In the genomic region with DNA sequence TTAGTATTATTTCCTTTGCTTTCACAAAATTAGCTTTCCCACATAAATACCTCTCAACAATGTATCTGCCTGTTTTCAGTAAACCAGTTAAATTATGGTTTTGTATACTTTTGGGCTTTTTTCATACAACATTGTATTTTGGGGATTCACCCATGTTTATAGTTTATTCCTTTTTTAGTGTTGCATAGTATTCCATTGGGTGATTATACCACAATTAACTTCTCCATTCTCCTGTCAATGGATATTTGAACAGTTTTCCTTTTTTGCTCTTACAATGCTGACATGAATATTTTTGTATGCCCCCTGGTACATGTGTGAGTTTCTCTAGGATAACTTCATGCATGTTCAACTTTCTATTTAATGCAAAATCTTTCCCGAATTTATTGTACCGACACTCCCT, we compare ENCODE assay signal across 24 cellular contexts. TPM values are rescaled to one million over a fixed set of nuclear protein-coding genes. Genes with fewer than 3 reads are reported as not detected.
DNase-seq lines count a peak whose midpoint lies in the region; ATAC-seq, FAIRE-seq and TF ChIP-seq lines count a peak whose summit lies in the region.
"Had no signal": no experiment of that assay in that cellular context is flagged by ENCODE, and none has a peak within 500 bp of the region (broad histone marks: within the 10 kb centered on the region; RNA-seq: fewer than 3 reads in every experiment).

No MANE protein-coding gene starts in this region.

- H3K9me3 ChIP-seq in SK-N-SH (no peaks in the 10 kb centered on the region), A549 (no peaks in the 10 kb centered on the region), HEK293 (ENCODE audit: control insufficient read depth, insufficient read depth, low read depth, low read length) (no peaks in the 10 kb centered on the region)
- H3K9me3 ChIP-seq: BE2C, BLaER1 had no signal

- H3K27ac ChIP-seq in SK-N-SH (ENCODE audit: low read depth in 2 of 2, low read length in 1 of 2) (no peak overlapping the region), A549 (no peak overlapping the region), HEK293 (ENCODE audit: extremely low read depth, low read depth, low read length) (no peak overlapping the region)
- H3K27ac ChIP-seq: 22Rv1, BLaER1 had no signal

- H2AFZ ChIP-seq in SK-N-SH (ENCODE audit: low read depth) = no peak overlapping the region

- DNase-seq in SK-N-SH = no peak
- no peak for DNase-seq in A549 (ENCODE audit: low read depth in 1 of 2, low spot score in 1 of 2)
- DNase-seq in DMS 273 (lab: John Stamatoyannopoulos, UW; ENCODE audit: unreplicated experiment) = no peak
- no peak for DNase-seq in hepatic stellate cell (ENCODE audit: low spot score)
- DNase-seq: ACHN; BE2C; C1 segment of cervical spinal cord; CD4-positive, alpha-beta memory T cell; CD4-positive, CD25-positive, alpha-beta regulatory T cell; CD8-positive, alpha-beta memory T cell; COR-L47; DMS 273 treated with DMSO at 0.1 percent for 48 hours; DMS153; DMS53; DMS79; DND-41; EL; GDM1 had no signal

- no peaks in the 10 kb centered on the region for H4K20me1 ChIP-seq in SK-N-SH (ENCODE audit: insufficient read depth)
- H4K20me1 ChIP-seq: BLaER1 had no signal

- H3K4me2 ChIP-seq in SK-N-SH (no peak overlapping the region), A549 (no peak overlapping the region)
- H3K4me2 ChIP-seq: BLaER1 had no signal

- ATAC-seq in SK-N-SH treated with all-trans-retinoic acid at 6 μM for 48 hours (no peak), A549 (no peak)
- ATAC-seq: GM12878 had no signal

- FAIRE-seq in A549 (lab: Jason Lieb, UNC) = peak; percentile 36
- FAIRE-seq: D721Med, GM12878 had no signal

- no peak for TF ChIP-seq POLR2A in A549 (IDR thresholded peaks at IDR 0.05; ENCODE audit: low read length)

- H3F3A ChIP-seq in SK-N-SH (replicated peaks; ENCODE audit: insufficient read depth) = no peaks in the 10 kb centered on the region

- H3K9me2 ChIP-seq in SK-N-SH = no peaks in the 10 kb centered on the region

- 96% methylated on average over 2 of the region's 2 CpGs for WGBS in SK-N-SH (ENCODE audit: low lambda C conversion rate)
- 100% methylated on average over 2 of the region's 2 CpGs for WGBS in A549 (ENCODE audit: missing lambda C conversion rate)

- TF ChIP-seq EP300 in SK-N-SH (IDR thresholded peaks at IDR 0.05; ENCODE audit: borderline replicate concordance in 1 of 2, low read depth in 1 of 2, low read length in 1 of 2) = no peak
- no peak for TF ChIP-seq EP300 in A549 (IDR thresholded peaks at IDR 0.05)

- no peaks in the 10 kb centered on the region for H3K27me3 ChIP-seq in SK-N-SH (ENCODE audit: insufficient read depth)
- H3K27me3 ChIP-seq: BE2C, BLaER1 had no signal

- H3K4me1 ChIP-seq in SK-N-SH (ENCODE audit: control insufficient read depth in 1 of 2, insufficient read depth in 2 of 2, low read depth in 1 of 2, low read length in 1 of 2) (no peaks in the 10 kb centered on the region), A549 (no peaks in the 10 kb centered on the region), HEK293 (ENCODE audit: control insufficient read depth, insufficient read depth, low read length) (no peaks in the 10 kb centered on the region)
- H3K4me1 ChIP-seq: BE2C had no signal

- TF ChIP-seq CTCF in SK-N-SH (IDR thresholded peaks at IDR 0.05) (no peak), A549 (IDR thresholded peaks at IDR 0.05) (no peak), HEK293 (tag by site-specific recombination; IDR thresholded peaks at IDR 0.05) (no peak)

- CTCF ChIA-PET in SK-N-SH (lab: Yijun Ruan, JAX) (no interaction called here), A549 (lab: Yijun Ruan, JAX) (interaction anchor here (1.2 kb wide), 1 partner anchor 57 kb away, joined by 3 read pairs; the partner anchor contains the start of gene NR2C1), HEK293 (lab: Yijun Ruan, JAX) (no interaction called here)

- peaks cover 0 to 14% of the 10 kb centered on the region in 2 experiments for H3K36me3 ChIP-seq in SK-N-SH (replicated peaks in 1 of 2; ENCODE audit: control insufficient read depth in 1 of 2, insufficient read depth in 2 of 2, low read length in 1 of 2)
- H3K36me3 ChIP-seq in HEK293 (ENCODE audit: control insufficient read depth in 2 of 2, insufficient read depth in 1 of 2, low read length in 2 of 2) = peaks cover 2 to 6% of the 10 kb centered on the region in 2 experiments; a peak in 2 of 3 replicates
- H3K36me3 ChIP-seq: BE2C had no signal

- H3K4me3 ChIP-seq in SK-N-SH (ENCODE audit: low read depth in 2 of 2, low read length in 1 of 2) (no peak overlapping the region), A549 (no peak overlapping the region), HEK293 (ENCODE audit: low read depth, low read length) (no peak overlapping the region)
- H3K4me3 ChIP-seq: BLaER1, GM12878 had no signal

- POLR2A ChIA-PET in SK-N-SH (lab: Yijun Ruan, JAX) (no interaction called here), A549 (lab: Yijun Ruan, JAX) (no interaction called here), HEK293 (lab: Yijun Ruan, JAX) (interaction anchor here (1.8 kb wide), 1 partner anchor 13 kb away, joined by 10 read pairs; the partner anchor contains the start of gene NDUFA12)

- TF ChIP-seq RAD21 in SK-N-SH (IDR thresholded peaks at IDR 0.05; ENCODE audit: low read length) (no peak), A549 (conservative IDR thresholded peaks at IDR 0.05 in 1 of 2, IDR thresholded peaks at IDR 0.05 in 1 of 2) (no peak)

- H3K9ac ChIP-seq in SK-N-SH = no peak overlapping the region
- H3K9ac ChIP-seq: BLaER1 had no signal

- no peaks in the 10 kb centered on the region for H3K79me2 ChIP-seq in SK-N-SH (ENCODE audit: insufficient read depth)

TF ChIP-seq in SK-N-SH treated with all-trans-retinoic acid at 6 μM for 48 hours, 23 proteins besides CTCF, POLR2A, EP300 and RAD21 (continues in another document):
- TF ChIP-seq ISL1 (CRISPR knock-in tag; IDR thresholded peaks at IDR 0.05) (no peak), ESRRG (CRISPR knock-in tag; IDR thresholded peaks at IDR 0.05) (no peak), CSDC2 (CRISPR knock-in tag; IDR thresholded peaks at IDR 0.05) (no peak), BACH2 (CRISPR knock-in tag; IDR thresholded peaks at IDR 0.05; ENCODE audit: borderline replicate concordance) (no peak), ZFP30 (CRISPR knock-in tag; IDR thresholded peaks at IDR 0.05) (no peak)

TF ChIP-seq in SK-N-SH, 30 proteins besides CTCF, POLR2A, EP300 and RAD21 (continues in another document):
- TF ChIP-seq, protein P1, sequence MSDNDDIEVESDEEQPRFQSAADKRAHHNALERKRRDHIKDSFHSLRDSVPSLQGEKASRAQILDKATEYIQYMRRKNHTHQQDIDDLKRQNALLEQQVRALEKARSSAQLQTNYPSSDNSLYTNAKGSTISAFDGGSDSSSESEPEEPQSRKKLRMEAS (IDR thresholded peaks at IDR 0.05; ENCODE audit: low read depth) = no peak

TF ChIP-seq in A549, 52 proteins besides CTCF, POLR2A, EP300 and RAD21:
- TF ChIP-seq PBX3 (IDR thresholded peaks at IDR 0.05) (no peak), KDM1A (IDR thresholded peaks at IDR 0.05; ENCODE audit: low read depth) (peak; percentile 42; the same call in 1 of the 2 replicates), CBX8 (IDR thresholded peaks at IDR 0.05) (no peak), ZC3H11A (IDR thresholded peaks at IDR 0.05) (no peak), RARB (CRISPR knock-in tag; IDR thresholded peaks at IDR 0.05) (no peak)

TF ChIP-seq in HEK293, 187 proteins besides CTCF, POLR2A, EP300 and RAD21:
- TF ChIP-seq, protein P2, sequence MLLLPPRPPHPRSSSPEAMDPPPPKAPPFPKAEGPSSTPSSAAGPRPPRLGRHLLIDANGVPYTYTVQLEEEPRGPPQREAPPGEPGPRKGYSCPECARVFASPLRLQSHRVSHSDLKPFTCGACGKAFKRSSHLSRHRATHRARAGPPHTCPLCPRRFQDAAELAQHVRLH (tag by site-specific recombination; IDR thresholded peaks at IDR 0.05) = peak; percentile 86
- TF ChIP-seq, protein P3, sequence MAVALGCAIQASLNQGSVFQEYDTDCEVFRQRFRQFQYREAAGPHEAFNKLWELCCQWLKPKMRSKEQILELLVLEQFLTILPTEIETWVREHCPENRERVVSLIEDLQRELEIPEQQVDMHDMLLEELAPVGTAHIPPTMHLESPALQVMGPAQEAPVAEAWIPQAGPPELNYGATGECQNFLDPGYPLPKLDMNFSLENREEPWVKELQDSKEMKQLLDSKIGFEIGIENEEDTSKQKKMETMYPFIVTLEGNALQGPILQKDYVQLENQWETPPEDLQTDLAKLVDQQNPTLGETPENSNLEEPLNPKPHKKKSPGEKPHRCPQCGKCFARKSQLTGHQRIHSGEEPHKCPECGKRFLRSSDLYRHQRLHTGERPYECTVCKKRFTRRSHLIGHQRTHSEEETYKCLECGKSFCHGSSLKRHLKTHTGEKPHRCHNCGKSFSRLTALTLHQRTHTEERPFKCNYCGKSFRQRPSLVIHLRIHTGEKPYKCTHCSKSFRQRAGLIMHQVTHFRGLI (tag by site-specific recombination; IDR thresholded peaks at IDR 0.05) = no peak
- peak; percentile 99 for TF ChIP-seq ZNF146 (tag by site-specific recombination; IDR thresholded peaks at IDR 0.05)

RNA-seq across cellular contexts. Expression of gene NDUFA12, which starts 12.6 kb away (rescaled TPM):
- 106 and 130 TPM in 2 replicates for polyA plus RNA-seq in SK-N-SH (2012; rRNA removed)
- polyA plus RNA-seq in SK-N-SH (2012; cell fraction: cytosol; rRNA removed) = 156 and 173 TPM in 2 replicates
- 22.6 and 36.1 TPM in 2 replicates for polyA plus RNA-seq in SK-N-SH (2012; cell fraction: nucleus; rRNA removed)
- polyA plus RNA-seq in A549 (2011; rRNA removed) = 257 and 260 TPM in 2 replicates
- polyA plus RNA-seq in A549 (2012; cell fraction: cytosol; rRNA removed) = 141 and 196 TPM in 2 replicates
- 71.6 and 107 TPM in 2 replicates for polyA plus RNA-seq in A549 (2012; cell fraction: nucleus; rRNA removed)
- 203 to 209 TPM (median 207 TPM) in 3 replicates for polyA plus RNA-seq in A549 (2017; fragmentation: RNase III; extraction: RNeasy Plus Mini Kit Qiagen cat#74134 plus additional on column Dnase treatment)
- polyA minus RNA-seq in A549 (2011; rRNA and poly(A)+ RNA removed) = 66.9 and 83.0 TPM in 2 replicates

RNA-seq across cellular contexts. Expression of gene NR2C1, which starts 57.3 kb away (rescaled TPM):
- polyA plus RNA-seq in SK-N-SH (2012; rRNA removed) = 15.9 and 19.1 TPM in 2 replicates
- polyA plus RNA-seq in SK-N-SH (2012; cell fraction: cytosol; rRNA removed) = 7.6 and 9.0 TPM in 2 replicates
- polyA plus RNA-seq in SK-N-SH (2012; cell fraction: nucleus; rRNA removed) = 45.0 and 103 TPM in 2 replicates
- polyA plus RNA-seq in A549 (2011; rRNA removed) = 50.9 and 55.2 TPM in 2 replicates
- 9.7 and 10.5 TPM in 2 replicates for polyA plus RNA-seq in A549 (2012; cell fraction: cytosol; rRNA removed)
- polyA plus RNA-seq in A549 (2012; cell fraction: nucleus; rRNA removed) = 25.5 and 35.0 TPM in 2 replicates
- polyA plus RNA-seq in A549 (2017; fragmentation: RNase III; extraction: RNeasy Plus Mini Kit Qiagen cat#74134 plus additional on column Dnase treatment) = 24.0 to 27.7 TPM (median 24.7 TPM) in 3 replicates
- 19.6 and 21.6 TPM in 2 replicates for polyA minus RNA-seq in A549 (2011; rRNA and poly(A)+ RNA removed)
